ENCODE assay signal across 8 cellular contexts in genomic region chr1:15153184-15153841, GRCh38. TPM values are rescaled to one million over a fixed set of nuclear protein-coding genes. Genes with fewer than 3 reads are reported as not detected.
DNase-seq lines count a peak whose midpoint lies in the region; ATAC-seq and TF ChIP-seq lines count a peak whose summit lies in the region.

TSS of gene TMEM51 (plus strand) at chr1:15153747. CDS start at chr1:15215088, 61,341 bp downstream.

- no peaks in the 10 kb centered on the region for H3K9me3 Mint-ChIP-seq in activated T-cell treated with anti-CD3 and anti-CD28 coated beads, Interleukin-2, amount 50 U/mL, for 24 hours
- H3K9me3 Mint-ChIP-seq in progenitor cell of endocrine pancreas (ENCODE audit: low read depth): no peaks in the 10 kb centered on the region

- intact Hi-C loops in left ventricle myocardium superior (cut with micrococcal nuclease): loop anchor here (10.0 kb wide), 1 partner anchor 121 kb away; no protein-coding TSS in a partner anchor

- peaks cover 25% of the 10 kb centered on the region for H3K4me1 Mint-ChIP-seq in activated T-cell treated with anti-CD3 and anti-CD28 coated beads, Interleukin-2, amount 50 U/mL, for 24 hours (ENCODE audit: low read depth)
- peaks cover 26% of the 10 kb centered on the region for H3K4me1 Mint-ChIP-seq in progenitor cell of endocrine pancreas (ENCODE audit: low read depth)

- H3K36me3 Mint-ChIP-seq in activated T-cell treated with anti-CD3 and anti-CD28 coated beads, Interleukin-2, amount 50 U/mL, for 24 hours (ENCODE audit: low read depth): no peaks in the 10 kb centered on the region
- no peaks in the 10 kb centered on the region for H3K36me3 Mint-ChIP-seq in progenitor cell of endocrine pancreas (ENCODE audit: insufficient read depth)

- DNase-seq in activated T-cell treated with anti-CD3 and anti-CD28 coated beads, Interleukin-2, amount 50 U/mL, for 24 hours: no peak
- DNase-seq in activated T-cell treated with anti-CD3 and anti-CD28 coated beads, Interleukin-2, amount 50 U/mL, for 48 hours: no peak
- DNase-seq in NCI-H226 (peak; percentile 71), amygdala (lab: John Stamatoyannopoulos, UW) (peak in 31 of 56 donors; percentile 5 to 63 (median 28)), left ventricle myocardium superior (peak; percentile 88), progenitor cell of endocrine pancreas (ENCODE audit: low spot score, unreplicated experiment) (peak; percentile 77), activated gamma-delta T cell treated with Interleukin-2 at 50 U/mL for 16 hours (no peak)

- no peak within 1 kb of the TSS for H3K27ac Mint-ChIP-seq in activated T-cell treated with anti-CD3 and anti-CD28 coated beads, Interleukin-2, amount 50 U/mL, for 24 hours
- peak within 1 kb of the TSS; percentile 96 for H3K27ac Mint-ChIP-seq in progenitor cell of endocrine pancreas

- peak; percentile 89 for ATAC-seq in left ventricle myocardium superior
- ATAC-seq in GM19023 (IDR thresholded peaks at IDR 0.05; ENCODE audit: unreplicated experiment): no peak

- peaks cover 66% of the 10 kb centered on the region for H3K27me3 Mint-ChIP-seq in activated T-cell treated with anti-CD3 and anti-CD28 coated beads, Interleukin-2, amount 50 U/mL, for 24 hours
- H3K27me3 Mint-ChIP-seq in progenitor cell of endocrine pancreas: peaks cover 31% of the 10 kb centered on the region

- no peak for TF ChIP-seq CTCF in progenitor cell of endocrine pancreas (IDR thresholded peaks at IDR 0.05; ENCODE audit: unreplicated experiment)

- peak within 1 kb of the TSS; percentile 45 for H3K4me3 Mint-ChIP-seq in activated T-cell treated with anti-CD3 and anti-CD28 coated beads, Interleukin-2, amount 50 U/mL, for 24 hours
- H3K4me3 Mint-ChIP-seq in progenitor cell of endocrine pancreas (ENCODE audit: low read depth): peak within 1 kb of the TSS; percentile 91

RNA-seq across cellular contexts. Expression of gene TMEM51, which starts in this region (rescaled TPM):
- 4.9 TPM for total RNA-seq in left ventricle myocardium superior
- total RNA-seq in progenitor cell of endocrine pancreas: 14.8 and 14.9 TPM in 2 replicates

Comparison
In these comparisons a context has a peak if more than half of its experiments do, and no peak if none do; other contexts are left out.
1. DNase-seq: peak in NCI-H226 (single experiment), amygdala (31 of 56), left ventricle myocardium superior (single experiment) and progenitor cell of endocrine pancreas (single experiment); none in activated T-cell treated with anti-CD3 and anti-CD28 coated beads, Interleukin-2, amount 50 U/mL, for 24 hours (single experiment), activated T-cell treated with anti-CD3 and anti-CD28 coated beads, Interleukin-2, amount 50 U/mL, for 48 hours (0 of 2) and activated gamma-delta T cell treated with Interleukin-2 at 50 U/mL for 16 hours (single experiment).